8 cellular contexts compared by ENCODE assay signal in genomic region chr4:139301821-139302611, GRCh38. TPM values are rescaled to one million over a fixed set of nuclear protein-coding genes. Genes with fewer than 3 reads are reported as not detected.
DNase-seq lines count a peak whose midpoint lies in the region; ATAC-seq and TF ChIP-seq lines count a peak whose summit lies in the region.

Gene NDUFC1, minus strand, starts transcription at chr4:139302477. Its CDS starts 6,679 bp downstream, at chr4:139295798.

- peak in 3 of 6 experiments; percentile 20 to 49 (median 45) for TF ChIP-seq CTCF in adrenal gland (IDR thresholded peaks at IDR 0.05)

- TF ChIP-seq POLR2A in adrenal gland (IDR thresholded peaks at IDR 0.05): peak in 1 of 2 donors; percentile 62

- peaks cover 18 to 40% of the 10 kb centered on the region in 2 donors for H3K4me1 ChIP-seq in adrenal gland (replicated peaks in 1 of 2)
- peaks cover 17% of the 10 kb centered on the region for H3K4me1 ChIP-seq in rectal smooth muscle tissue (ENCODE audit: control insufficient read depth, insufficient read depth, low read length)

- H3K36me3 ChIP-seq in adrenal gland (replicated peaks in 1 of 2) (no peaks in the 10 kb centered on the region), rectal smooth muscle tissue (ENCODE audit: control insufficient read depth, insufficient read depth, low read length) (peaks cover 4% of the 10 kb centered on the region)

- H3K4me3 ChIP-seq in adrenal gland (peak within 1 kb of the TSS; percentile 76 to 97 (median 89)), rectal smooth muscle tissue (ENCODE audit: low read length) (peak within 1 kb of the TSS; percentile 96)

- peak within 1 kb of the TSS; percentile 82 to 98 (median 94) for H3K27ac ChIP-seq in adrenal gland
- H3K27ac ChIP-seq in rectal smooth muscle tissue (ENCODE audit: low read depth, low read length): peak within 1 kb of the TSS; percentile 98

- intact Hi-C loops in adrenal gland (cut with DNase I) (no loop called here), left ventricle myocardium superior (cut with micrococcal nuclease) (no loop called here)

- 0 to 1% (median 0%) methylated on average over 15 to 46 of the region's 46 CpGs for WGBS in adrenal gland, 4 donors

- DNase-seq in G401 (ENCODE audit: low spot score): peak; percentile 40
- DNase-seq in Kasumi-1 (lab: John Stamatoyannopoulos, UW): peak; percentile 66 to 81
- peak; percentile 52 for DNase-seq in T follicular helper cell (ENCODE audit: low read depth)
- peak; percentile 52 to 72 (median 62) for DNase-seq in adrenal gland
- peak; percentile 53 for DNase-seq in left ventricle myocardium superior
- DNase-seq in DMS153 treated with DMSO at 0.1 percent for 48 hours (lab: John Stamatoyannopoulos, UW; ENCODE audit: unreplicated experiment): no peak

- in situ Hi-C loops in G401 (cut with HindIII; ENCODE audit: low sequenced_read_pairs): no loop called here

- ATAC-seq in GM21825 (IDR thresholded peaks at IDR 0.05; ENCODE audit: unreplicated experiment): peak; percentile 44
- ATAC-seq in left ventricle myocardium superior: peak; percentile 33

- peak within 1 kb of the TSS; percentile 87 for H3K9ac ChIP-seq in rectal smooth muscle tissue (ENCODE audit: low read length)

- no peaks in the 10 kb centered on the region for H3K9me3 ChIP-seq in adrenal gland (replicated peaks in 1 of 3)

- H3K27me3 ChIP-seq in adrenal gland (no peaks in the 10 kb centered on the region), rectal smooth muscle tissue (ENCODE audit: control insufficient read depth, insufficient read depth, low read length) (no peaks in the 10 kb centered on the region)

RNA-seq across cellular contexts. Expression of gene NDUFC1, which starts in this region (rescaled TPM):
- total RNA-seq in G401 (2014; rRNA removed; shearing (Covaris generic)): 155 and 206 TPM in 2 replicates
- 100 to 1,000 TPM in 5 of 8 donors, 10 to 100 TPM in 3; 55.1 to 119 (median 105) TPM for total RNA-seq in adrenal gland
- polyA plus RNA-seq in adrenal gland: 100 to 1,000 TPM in 2 of 3 donors, 10 to 100 TPM in 1; 99.7 to 235 (median 115) TPM
- 246 TPM for total RNA-seq in left ventricle myocardium superior
